In the genomic region with DNA sequence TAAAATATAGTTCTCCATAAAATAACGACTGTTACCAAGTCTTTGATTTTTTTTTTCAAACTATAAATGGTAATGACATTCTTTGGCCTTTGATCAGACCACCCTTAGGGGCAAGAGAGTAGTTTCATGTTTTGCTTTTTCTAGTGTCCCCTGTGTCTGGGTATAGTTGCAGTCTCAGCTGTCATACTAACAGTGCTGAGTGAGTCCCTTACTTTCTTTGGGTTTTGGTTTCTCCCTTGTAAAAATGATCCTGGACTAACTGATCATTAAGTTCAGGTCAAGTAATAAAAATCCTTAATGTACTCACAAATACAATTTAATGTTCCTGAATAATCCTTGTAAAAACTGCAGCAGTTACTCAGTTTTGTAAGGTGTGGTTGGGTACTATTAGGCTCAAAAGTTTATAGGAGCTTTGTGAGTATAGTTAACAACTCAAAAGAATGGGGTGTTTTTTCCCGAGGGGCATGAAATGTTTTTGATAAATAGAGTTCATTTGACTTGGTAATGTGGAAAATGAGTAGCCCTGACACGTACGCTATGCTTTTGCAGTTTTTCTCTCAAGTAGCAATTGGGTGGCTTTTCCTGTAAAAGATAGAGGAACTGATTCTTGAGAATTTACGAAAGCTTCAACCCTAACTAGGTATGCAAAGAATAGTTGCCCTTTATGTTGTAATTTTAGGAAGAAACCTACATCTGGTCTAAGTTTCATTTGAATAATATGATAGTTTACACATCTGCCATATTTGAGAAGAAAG, we compare ENCODE assay signal across 8 cellular contexts. TPM values are rescaled to one million over a fixed set of nuclear protein-coding genes. Genes with fewer than 3 reads are reported as not detected.
DNase-seq lines count a peak whose midpoint lies in the region; ATAC-seq and TF ChIP-seq lines count a peak whose summit lies in the region.

No MANE protein-coding gene starts in this region.

- H3F3A ChIP-seq in GM23338 (replicated peaks; ENCODE audit: low read depth), result no peaks in the 10 kb centered on the region

- no peaks in the 10 kb centered on the region for H3K9me2 ChIP-seq in GM23338 (ENCODE audit: insufficient read depth)

- intact Hi-C loops in sigmoid colon (cut with DNase I), result no loop called here

- DNase-seq in SIG-M5 (lab: John Stamatoyannopoulos, UW) (peak; percentile 71), kidney tubule cell (ENCODE audit: low spot score) (no peak), sigmoid colon (no peak), GM23338 (ENCODE audit: low spot score) (no peak), NCI-H2029 (lab: John Stamatoyannopoulos, UW) (no peak)

- peaks cover 100% of the 10 kb centered on the region for H3K79me2 ChIP-seq in GM23338 (replicated peaks; ENCODE audit: insufficient read depth)

- no peak overlapping the region for H3K4me3 Mint-ChIP-seq in GM23338

- no peak overlapping the region for H2AFZ ChIP-seq in GM23338

- no peak for TF ChIP-seq EP300 in sigmoid colon (IDR thresholded peaks at IDR 0.05)

- no peak overlapping the region for H3K4me2 ChIP-seq in GM23338

- TF ChIP-seq CTCF in neutrophil (IDR thresholded peaks at IDR 0.05), result no peak
- no peak for TF ChIP-seq CTCF in sigmoid colon (IDR thresholded peaks at IDR 0.05)
- no peak for TF ChIP-seq CTCF in GM23338 (conservative IDR thresholded peaks at IDR 0.05; ENCODE audit: low read depth in 2 of 2)

- H3K4me1 ChIP-seq in neutrophil (ENCODE audit: control insufficient read depth in 1 of 2, insufficient read depth in 1 of 2, low read depth in 1 of 2, low read length in 1 of 2) (peaks cover 98 to 100% of the 10 kb centered on the region in 2 experiments), sigmoid colon (peaks cover 0 to 97% (median 83%) of the 10 kb centered on the region in 4 donors), GM23338 (ENCODE audit: insufficient read depth) (peaks cover 8% of the 10 kb centered on the region)

- H3K27me3 ChIP-seq in neutrophil, result no peaks in the 10 kb centered on the region
- no peaks in the 10 kb centered on the region for H3K27me3 ChIP-seq in sigmoid colon
- H3K27me3 ChIP-seq in GM23338 (ENCODE audit: insufficient read depth), result no peaks in the 10 kb centered on the region

- H3K27ac ChIP-seq in neutrophil (peak overlapping the region; percentile 80), sigmoid colon (peak overlapping the region in 2 of 4 donors; percentile 19 to 23), GM23338 (ENCODE audit: low read depth) (no peak overlapping the region)

- 33 to 38% methylated on average over 5 of the region's 5 CpGs for WGBS in sigmoid colon, 2 donors

- H3K36me3 ChIP-seq in neutrophil, result no peaks in the 10 kb centered on the region
- H3K36me3 ChIP-seq in sigmoid colon, result no peaks in the 10 kb centered on the region
- H3K36me3 ChIP-seq in GM23338 (ENCODE audit: insufficient read depth), result no peaks in the 10 kb centered on the region

- peak overlapping the region; percentile 26 to 33 for H3K4me3 ChIP-seq in neutrophil (ENCODE audit: low read depth in 1 of 2, low read length in 1 of 2)
- H3K4me3 ChIP-seq in sigmoid colon, result no peak overlapping the region
- H3K4me3 ChIP-seq in GM23338, result no peak overlapping the region

- ATAC-seq in GM18867 (IDR thresholded peaks at IDR 0.05; ENCODE audit: unreplicated experiment), result peak; percentile 47
- ATAC-seq in HG02852 (IDR thresholded peaks at IDR 0.05; ENCODE audit: unreplicated experiment), result peak; percentile 49
- ATAC-seq in GM23338, result no peak

- no peaks in the 10 kb centered on the region for H3K36me3 Mint-ChIP-seq in GM23338 (ENCODE audit: low read depth)

- peaks cover 37% of the 10 kb centered on the region for H4K20me1 ChIP-seq in GM23338 (replicated peaks; ENCODE audit: insufficient read depth)

- peaks cover 11% of the 10 kb centered on the region for H3K4me1 Mint-ChIP-seq in GM23338

- no peaks in the 10 kb centered on the region for H3K27me3 Mint-ChIP-seq in GM23338 (ENCODE audit: insufficient read depth, low read depth, poor library complexity)

- no peaks in the 10 kb centered on the region for H3K9me3 Mint-ChIP-seq in GM23338

- H3K9me3 ChIP-seq in neutrophil (no peaks in the 10 kb centered on the region), sigmoid colon (no peaks in the 10 kb centered on the region)

- TF ChIP-seq POLR2A in sigmoid colon (IDR thresholded peaks at IDR 0.05), result no peak

- no peak overlapping the region for H3K27ac Mint-ChIP-seq in GM23338

TF ChIP-seq in GM23338, 12 proteins besides CTCF, POLR2A, EP300 and RAD21 (continues in another document):
- TF ChIP-seq ETS1 (IDR thresholded peaks at IDR 0.05) (no peak), NANOG (IDR thresholded peaks at IDR 0.05; ENCODE audit: borderline replicate concordance) (no peak), ZNF114 (CRISPR knock-in tag; IDR thresholded peaks at IDR 0.05) (no peak), CREB1 (CRISPR knock-in tag; IDR thresholded peaks at IDR 0.05; ENCODE audit: low read depth) (no peak), EZH2phosphoT487 (IDR thresholded peaks at IDR 0.05; ENCODE audit: unreplicated experiment) (no peak), ZNF331 (CRISPR knock-in tag; IDR thresholded peaks at IDR 0.05; ENCODE audit: low read depth) (no peak)
- TF ChIP-seq, protein P1, sequence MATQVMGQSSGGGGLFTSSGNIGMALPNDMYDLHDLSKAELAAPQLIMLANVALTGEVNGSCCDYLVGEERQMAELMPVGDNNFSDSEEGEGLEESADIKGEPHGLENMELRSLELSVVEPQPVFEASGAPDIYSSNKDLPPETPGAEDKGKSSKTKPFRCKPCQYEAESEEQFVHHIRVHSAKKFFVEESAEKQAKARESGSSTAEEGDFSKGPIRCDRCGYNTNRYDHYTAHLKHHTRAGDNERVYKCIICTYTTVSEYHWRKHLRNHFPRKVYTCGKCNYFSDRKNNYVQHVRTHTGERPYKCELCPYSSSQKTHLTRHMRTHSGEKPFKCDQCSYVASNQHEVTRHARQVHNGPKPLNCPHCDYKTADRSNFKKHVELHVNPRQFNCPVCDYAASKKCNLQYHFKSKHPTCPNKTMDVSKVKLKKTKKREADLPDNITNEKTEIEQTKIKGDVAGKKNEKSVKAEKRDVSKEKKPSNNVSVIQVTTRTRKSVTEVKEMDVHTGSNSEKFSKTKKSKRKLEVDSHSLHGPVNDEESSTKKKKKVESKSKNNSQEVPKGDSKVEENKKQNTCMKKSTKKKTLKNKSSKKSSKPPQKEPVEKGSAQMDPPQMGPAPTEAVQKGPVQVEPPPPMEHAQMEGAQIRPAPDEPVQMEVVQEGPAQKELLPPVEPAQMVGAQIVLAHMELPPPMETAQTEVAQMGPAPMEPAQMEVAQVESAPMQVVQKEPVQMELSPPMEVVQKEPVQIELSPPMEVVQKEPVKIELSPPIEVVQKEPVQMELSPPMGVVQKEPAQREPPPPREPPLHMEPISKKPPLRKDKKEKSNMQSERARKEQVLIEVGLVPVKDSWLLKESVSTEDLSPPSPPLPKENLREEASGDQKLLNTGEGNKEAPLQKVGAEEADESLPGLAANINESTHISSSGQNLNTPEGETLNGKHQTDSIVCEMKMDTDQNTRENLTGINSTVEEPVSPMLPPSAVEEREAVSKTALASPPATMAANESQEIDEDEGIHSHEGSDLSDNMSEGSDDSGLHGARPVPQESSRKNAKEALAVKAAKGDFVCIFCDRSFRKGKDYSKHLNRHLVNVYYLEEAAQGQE (IDR thresholded peaks at IDR 0.05; ENCODE audit: unreplicated experiment), result no peak

RNA-seq across cellular contexts. Expression of gene PTPN1, which starts 6.2 kb away (rescaled TPM):
- 10 to 100 TPM; 21.6 to 31.2 (median 23.6) TPM for total RNA-seq in sigmoid colon
- polyA plus RNA-seq in sigmoid colon (10 to 100 TPM; 14.4 to 41.5 (median 23.6) TPM), GM23338 (2016; fragmentation: Nextera tagmentation; extraction: Ambion mirVana) (16.9 and 18.9 TPM in 2 replicates)
- total RNA-seq in GM23338 (2014; rRNA removed; shearing (Covaris generic)), result 26.2 and 26.4 TPM in 2 replicates

Comparison
In these comparisons a context has a peak if more than half of its experiments do, and no peak if none do; other contexts are left out.
1. H3K4me3 ChIP-seq: peak in neutrophil (2 of 2); none in sigmoid colon (0 of 4) and GM23338 (single experiment).